23 cellular contexts compared by ENCODE assay signal in genomic region chr5:82459626-82460025, GRCh38.
"Had no signal": no experiment of that assay in that cellular context is flagged by ENCODE, and none has a peak within 500 bp of the region (broad histone marks: within the 10 kb centered on the region; RNA-seq: fewer than 3 reads in every experiment).

No MANE protein-coding gene starts in this region.

- FAIRE-seq: pancreas, small intestine had no signal

- ATAC-seq: mucosa of descending colon; naive thymus-derived CD4-positive, alpha-beta T cell; pancreas; right cardiac atrium; stimulated activated effector memory CD8-positive, alpha-beta T cell treated with anti-CD3 and anti-CD28 coated beads, Interleukin-12 subunit alpha, Interleukin-12 subunit beta, amount 100 ng/mL, for 72 hours had no signal

- H3K27me3 ChIP-seq: hepatocyte, pancreas, sigmoid colon, spleen, suprapubic skin, tibial artery, vagina had no signal

- H3K36me3 ChIP-seq: left ventricle myocardium inferior, pancreas, prostate gland, sigmoid colon, spleen, suprapubic skin, thoracic aorta, tibial artery, vagina had no signal

- H3K4me3 ChIP-seq: hepatocyte, left ventricle myocardium inferior, lung, mucosa of descending colon, pancreas, prostate gland, sigmoid colon, spleen, suprapubic skin, thoracic aorta, tibial artery, vagina had no signal

- H3K79me2 ChIP-seq: hepatocyte had no signal

- H3K9me3 ChIP-seq: mucosa of descending colon, pancreas, prostate gland, suprapubic skin, vagina had no signal

- DNase-seq: islet precursor cell; left ventricle myocardium inferior; midbrain; mucosa of descending colon; naive thymus-derived CD4-positive, alpha-beta T cell; nucleus accumbens; posterior cingulate gyrus; retina; right cardiac atrium; sigmoid colon; small intestine; spleen; stimulated activated CD4-positive, alpha-beta T cell treated with anti-CD3 and anti-CD28 coated beads, Interleukin-4, amount 100 ng/mL, for 24 hours; stimulated activated naive CD4-positive, alpha-beta T cell; tibial artery had no signal

- H3K4me2 ChIP-seq: hepatocyte had no signal

- H3K27ac ChIP-seq: hepatocyte, left ventricle myocardium inferior, pancreas, prostate gland, sigmoid colon, spleen, suprapubic skin, thoracic aorta, tibial artery, vagina had no signal

- H2AFZ ChIP-seq: hepatocyte had no signal

- H3K4me1 ChIP-seq: left ventricle myocardium inferior, pancreas, prostate gland, sigmoid colon, spleen, suprapubic skin, tibial artery, vagina had no signal
